In the genomic region with DNA sequence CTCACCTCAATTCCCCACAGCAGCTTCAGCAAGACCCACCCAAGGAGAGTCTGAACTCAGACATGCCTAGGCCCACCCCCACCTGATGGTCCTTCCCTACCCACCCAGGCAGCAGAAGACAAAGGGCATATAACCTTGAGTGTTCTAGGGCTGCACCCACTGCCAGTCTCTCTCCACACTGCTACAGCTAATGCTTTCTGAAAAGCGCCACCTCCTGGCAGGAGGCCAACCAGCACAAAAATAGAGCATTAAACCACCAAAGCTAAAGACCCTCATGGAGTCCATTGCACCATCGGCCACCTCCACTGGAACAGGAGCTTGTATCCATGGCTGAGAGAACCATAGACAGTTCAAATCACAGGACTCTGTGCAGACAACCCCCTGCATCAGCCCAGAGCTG, we compare ENCODE assay signal across 1 cellular context.
TF ChIP-seq lines count a peak whose summit lies in the region.

No MANE protein-coding gene starts in this region.

TF ChIP-seq in WTC11, 78 proteins besides CTCF, POLR2A, EP300 and RAD21 (continued from another document):
- TF ChIP-seq, protein P1, sequence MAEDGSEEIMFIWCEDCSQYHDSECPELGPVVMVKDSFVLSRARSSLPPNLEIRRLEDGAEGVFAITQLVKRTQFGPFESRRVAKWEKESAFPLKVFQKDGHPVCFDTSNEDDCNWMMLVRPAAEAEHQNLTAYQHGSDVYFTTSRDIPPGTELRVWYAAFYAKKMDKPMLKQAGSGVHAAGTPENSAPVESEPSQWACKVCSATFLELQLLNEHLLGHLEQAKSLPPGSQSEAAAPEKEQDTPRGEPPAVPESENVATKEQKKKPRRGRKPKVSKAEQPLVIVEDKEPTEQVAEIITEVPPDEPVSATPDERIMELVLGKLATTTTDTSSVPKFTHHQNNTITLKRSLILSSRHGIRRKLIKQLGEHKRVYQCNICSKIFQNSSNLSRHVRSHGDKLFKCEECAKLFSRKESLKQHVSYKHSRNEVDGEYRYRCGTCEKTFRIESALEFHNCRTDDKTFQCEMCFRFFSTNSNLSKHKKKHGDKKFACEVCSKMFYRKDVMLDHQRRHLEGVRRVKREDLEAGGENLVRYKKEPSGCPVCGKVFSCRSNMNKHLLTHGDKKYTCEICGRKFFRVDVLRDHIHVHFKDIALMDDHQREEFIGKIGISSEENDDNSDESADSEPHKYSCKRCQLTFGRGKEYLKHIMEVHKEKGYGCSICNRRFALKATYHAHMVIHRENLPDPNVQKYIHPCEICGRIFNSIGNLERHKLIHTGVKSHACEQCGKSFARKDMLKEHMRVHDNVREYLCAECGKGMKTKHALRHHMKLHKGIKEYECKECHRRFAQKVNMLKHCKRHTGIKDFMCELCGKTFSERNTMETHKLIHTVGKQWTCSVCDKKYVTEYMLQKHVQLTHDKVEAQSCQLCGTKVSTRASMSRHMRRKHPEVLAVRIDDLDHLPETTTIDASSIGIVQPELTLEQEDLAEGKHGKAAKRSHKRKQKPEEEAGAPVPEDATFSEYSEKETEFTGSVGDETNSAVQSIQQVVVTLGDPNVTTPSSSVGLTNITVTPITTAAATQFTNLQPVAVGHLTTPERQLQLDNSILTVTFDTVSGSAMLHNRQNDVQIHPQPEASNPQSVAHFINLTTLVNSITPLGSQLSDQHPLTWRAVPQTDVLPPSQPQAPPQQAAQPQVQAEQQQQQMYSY (CRISPR knock-in tag; IDR thresholded peaks at IDR 0.05), result no peak
- TF ChIP-seq, protein P2, sequence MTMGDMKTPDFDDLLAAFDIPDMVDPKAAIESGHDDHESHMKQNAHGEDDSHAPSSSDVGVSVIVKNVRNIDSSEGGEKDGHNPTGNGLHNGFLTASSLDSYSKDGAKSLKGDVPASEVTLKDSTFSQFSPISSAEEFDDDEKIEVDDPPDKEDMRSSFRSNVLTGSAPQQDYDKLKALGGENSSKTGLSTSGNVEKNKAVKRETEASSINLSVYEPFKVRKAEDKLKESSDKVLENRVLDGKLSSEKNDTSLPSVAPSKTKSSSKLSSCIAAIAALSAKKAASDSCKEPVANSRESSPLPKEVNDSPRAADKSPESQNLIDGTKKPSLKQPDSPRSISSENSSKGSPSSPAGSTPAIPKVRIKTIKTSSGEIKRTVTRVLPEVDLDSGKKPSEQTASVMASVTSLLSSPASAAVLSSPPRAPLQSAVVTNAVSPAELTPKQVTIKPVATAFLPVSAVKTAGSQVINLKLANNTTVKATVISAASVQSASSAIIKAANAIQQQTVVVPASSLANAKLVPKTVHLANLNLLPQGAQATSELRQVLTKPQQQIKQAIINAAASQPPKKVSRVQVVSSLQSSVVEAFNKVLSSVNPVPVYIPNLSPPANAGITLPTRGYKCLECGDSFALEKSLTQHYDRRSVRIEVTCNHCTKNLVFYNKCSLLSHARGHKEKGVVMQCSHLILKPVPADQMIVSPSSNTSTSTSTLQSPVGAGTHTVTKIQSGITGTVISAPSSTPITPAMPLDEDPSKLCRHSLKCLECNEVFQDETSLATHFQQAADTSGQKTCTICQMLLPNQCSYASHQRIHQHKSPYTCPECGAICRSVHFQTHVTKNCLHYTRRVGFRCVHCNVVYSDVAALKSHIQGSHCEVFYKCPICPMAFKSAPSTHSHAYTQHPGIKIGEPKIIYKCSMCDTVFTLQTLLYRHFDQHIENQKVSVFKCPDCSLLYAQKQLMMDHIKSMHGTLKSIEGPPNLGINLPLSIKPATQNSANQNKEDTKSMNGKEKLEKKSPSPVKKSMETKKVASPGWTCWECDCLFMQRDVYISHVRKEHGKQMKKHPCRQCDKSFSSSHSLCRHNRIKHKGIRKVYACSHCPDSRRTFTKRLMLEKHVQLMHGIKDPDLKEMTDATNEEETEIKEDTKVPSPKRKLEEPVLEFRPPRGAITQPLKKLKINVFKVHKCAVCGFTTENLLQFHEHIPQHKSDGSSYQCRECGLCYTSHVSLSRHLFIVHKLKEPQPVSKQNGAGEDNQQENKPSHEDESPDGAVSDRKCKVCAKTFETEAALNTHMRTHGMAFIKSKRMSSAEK (CRISPR knock-in tag; IDR thresholded peaks at IDR 0.05; ENCODE audit: borderline replicate concordance), result no peak
- no peak for TF ChIP-seq CBFB (CRISPR knock-in tag; IDR thresholded peaks at IDR 0.05; ENCODE audit: low read depth)
